ENCODE assay signal across 26 cellular contexts in genomic region chr1:9022773-9023172, GRCh38. TPM values are rescaled to one million over a fixed set of nuclear protein-coding genes. Genes with fewer than 3 reads are reported as not detected.
"Had no signal": no experiment of that assay in that cellular context is flagged by ENCODE, and none has a peak within 500 bp of the region (broad histone marks: within the 10 kb centered on the region; RNA-seq: fewer than 3 reads in every experiment).

No MANE protein-coding gene starts in this region.

- H3K27me3 ChIP-seq: heart left ventricle, neutrophil, stomach, transverse colon had no signal

- H3K9me3 Mint-ChIP-seq: naive B cell; nephron progenitor cell; stimulated activated naive B cell treated with anti-CD40 and anti-IgM and Interleukin-4, amounts not matched to agents 10 μg/mL and 1 μg/mL and 100 μg/mL, for 72 hours had no signal

- H3K27ac ChIP-seq: coronary artery, heart left ventricle, neutrophil, psoas muscle, stomach, thoracic aorta, transverse colon had no signal

- DNase-seq: effector CD4-positive, alpha-beta T cell; foreskin melanocyte; heart left ventricle; hypothalamus; kidney glomerular epithelial cell; mesendoderm; naive B cell; nephron progenitor cell; psoas muscle; retina; stimulated activated CD4-positive, alpha-beta T cell treated with anti-CD3 and anti-CD28 coated beads, Interleukin-2, amount 100 ng/mL, for 24 hours; stimulated activated CD4-positive, alpha-beta T cell treated with anti-CD3 and anti-CD28 coated beads, Interleukin-4, amount 100 ng/mL, for 4 hours; stimulated activated naive B cell treated with anti-CD40 and anti-IgM and Interleukin-4, amounts not matched to agents 10 μg/mL and 1 μg/mL and 100 μg/mL, for 72 hours; stomach; substantia nigra; transverse colon had no signal

- H3K36me3 Mint-ChIP-seq: naive B cell; stimulated activated naive B cell treated with anti-CD40 and anti-IgM and Interleukin-4, amounts not matched to agents 10 μg/mL and 1 μg/mL and 100 μg/mL, for 72 hours had no signal

- H3K36me3 ChIP-seq: heart left ventricle, neutrophil, stomach, thoracic aorta, transverse colon had no signal

- H3K4me3 ChIP-seq: coronary artery, heart left ventricle, psoas muscle, stomach, thoracic aorta, transverse colon had no signal

- H3K4me1 ChIP-seq: heart left ventricle, psoas muscle, stomach, transverse colon had no signal

- H3K4me3 Mint-ChIP-seq: nephron progenitor cell; stimulated activated naive B cell treated with anti-CD40 and anti-IgM and Interleukin-4, amounts not matched to agents 10 μg/mL and 1 μg/mL and 100 μg/mL, for 72 hours had no signal

- ATAC-seq: heart left ventricle; sciatic nerve; stimulated activated naive B cell treated with anti-CD40 and anti-IgM and Interleukin-4, amounts not matched to agents 10 μg/mL and 1 μg/mL and 100 μg/mL, for 72 hours had no signal

- H3K9me3 ChIP-seq: heart left ventricle, neutrophil, psoas muscle, stomach, thoracic aorta, transverse colon had no signal

- H3K27ac Mint-ChIP-seq: nephron progenitor cell; stimulated activated naive B cell treated with anti-CD40 and anti-IgM and Interleukin-4, amounts not matched to agents 10 μg/mL and 1 μg/mL and 100 μg/mL, for 72 hours had no signal

RNA-seq across cellular contexts. Expression of gene SLC2A7, which starts 3.5 kb away (rescaled TPM):
- total RNA-seq: liver, lung microvascular endothelial cell, osteoblast, psoas muscle, sciatic nerve, skeletal muscle tissue, stomach, thoracic aorta, transverse colon, ureter had no signal
- polyA plus RNA-seq: esophagus, liver, psoas muscle, stomach had no signal
